29 cellular contexts compared by ENCODE assay signal in the genomic region with DNA sequence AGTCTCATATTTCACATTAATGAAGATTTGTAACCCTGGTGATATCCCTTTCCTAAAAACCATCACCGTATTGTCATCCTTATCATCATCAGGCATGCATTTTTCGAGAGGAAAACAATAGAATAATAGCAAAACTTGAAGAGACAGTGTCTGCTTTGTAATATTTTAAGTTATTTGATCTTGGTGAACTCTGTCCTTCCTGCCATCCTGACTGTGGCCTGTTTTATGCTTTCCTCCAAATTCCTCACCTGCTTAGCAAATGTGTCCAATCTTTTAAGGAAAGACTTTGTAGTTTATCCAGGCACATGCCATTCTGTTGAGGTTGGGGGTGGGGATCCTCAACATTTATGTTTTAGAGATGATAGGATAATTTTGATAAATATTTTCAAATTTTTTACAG.
"Had no signal": no experiment of that assay in that cellular context is flagged by ENCODE, and none has a peak within 500 bp of the region (broad histone marks: within the 10 kb centered on the region; RNA-seq: fewer than 3 reads in every experiment).

No MANE protein-coding gene starts in this region.

- DNase-seq: hypothalamus; immature natural killer cell; kidney; left colon; left lung; lower lobe of right lung; naive thymus-derived CD4-positive, alpha-beta T cell; pancreas; posterior cingulate gyrus; retina; stimulated activated CD4-positive, alpha-beta T cell treated with anti-CD3 and anti-CD28 coated beads, Interleukin-1b, Interleukin-23, amount 100 ng/mL, for 48 hours; stimulated activated CD4-positive, alpha-beta T cell treated with anti-CD3 and anti-CD28 coated beads, Interleukin-2, amount 100 ng/mL, for 48 hours; stimulated activated CD4-positive, alpha-beta T cell treated with anti-CD3 and anti-CD28 coated beads, Interleukin-4, amount 100 ng/mL, for 4 hours; stimulated activated CD8-positive, alpha-beta memory T cell treated with anti-CD3 and anti-CD28 coated beads, Interleukin-4, amount 100 ng/mL, for 48 hours; stimulated activated naive CD4-positive, alpha-beta T cell treated with Interleukin-2 at 50 U/mL for 16 hours; stomach; testis; thyroid gland; transverse colon; upper lobe of left lung had no signal

- H3K27me3 ChIP-seq: left lung, pancreas, stomach, testis, thyroid gland, transverse colon, upper lobe of left lung, vagina had no signal

- H3K36me3 ChIP-seq: left lung, lower lobe of right lung, pancreas, prostate gland, stomach, thyroid gland, transverse colon, upper lobe of left lung, vagina had no signal

- FAIRE-seq: islet of Langerhans, kidney, pancreas had no signal

- H3K27me3 Mint-ChIP-seq: naive thymus-derived CD4-positive, alpha-beta T cell; natural killer cell treated with Interleukin-12 subunit alpha and Interleukin-12 subunit beta and Interleukin-15 and Interleukin-18, amount 100 ng/mL, for 72 hours; stimulated activated memory B cell treated with anti-CD40 and anti-IgM and Interleukin-4, amounts not matched to agents 10 μg/mL and 1 μg/mL and 100 μg/mL, for 72 hours had no signal

- H3K27ac ChIP-seq: left lung, lower lobe of right lung, pancreas, prostate gland, stomach, testis, thyroid gland, transverse colon, upper lobe of left lung, vagina had no signal

- H3K36me3 Mint-ChIP-seq: immature natural killer cell; mesothelial cell of epicardium; naive thymus-derived CD4-positive, alpha-beta T cell; natural killer cell treated with Interleukin-12 subunit alpha and Interleukin-12 subunit beta and Interleukin-15 and Interleukin-18, amount 100 ng/mL, for 72 hours; stimulated activated memory B cell treated with anti-CD40 and anti-IgM and Interleukin-4, amounts not matched to agents 10 μg/mL and 1 μg/mL and 100 μg/mL, for 72 hours had no signal

- H3K4me2 ChIP-seq: smooth muscle cell had no signal

- H3K27ac Mint-ChIP-seq: mesothelial cell of epicardium; naive thymus-derived CD4-positive, alpha-beta T cell; natural killer cell treated with Interleukin-12 subunit alpha and Interleukin-12 subunit beta and Interleukin-15 and Interleukin-18, amount 100 ng/mL, for 72 hours; stimulated activated memory B cell treated with anti-CD40 and anti-IgM and Interleukin-4, amounts not matched to agents 10 μg/mL and 1 μg/mL and 100 μg/mL, for 72 hours had no signal

- H3K4me3 Mint-ChIP-seq: immature natural killer cell; mesothelial cell of epicardium; naive thymus-derived CD4-positive, alpha-beta T cell; natural killer cell treated with Interleukin-12 subunit alpha and Interleukin-12 subunit beta and Interleukin-15 and Interleukin-18, amount 100 ng/mL, for 72 hours; stimulated activated memory B cell treated with anti-CD40 and anti-IgM and Interleukin-4, amounts not matched to agents 10 μg/mL and 1 μg/mL and 100 μg/mL, for 72 hours had no signal

- H3K4me3 ChIP-seq: left lung, lower lobe of right lung, pancreas, prostate gland, smooth muscle cell, stomach, testis, thyroid gland, transverse colon, upper lobe of left lung, vagina had no signal

- ATAC-seq: left colon; left lung; lower lobe of right lung; naive thymus-derived CD4-positive, alpha-beta T cell; natural killer cell treated with Interleukin-12 subunit alpha and Interleukin-12 subunit beta and Interleukin-15 and Interleukin-18, amount 100 ng/mL, for 72 hours; pancreas; right cardiac atrium; sciatic nerve; stimulated activated memory B cell treated with anti-CD40 and anti-IgM and Interleukin-4, amounts not matched to agents 10 μg/mL and 1 μg/mL and 100 μg/mL, for 72 hours had no signal

- H3K4me1 ChIP-seq: left lung, lower lobe of right lung, pancreas, prostate gland, stomach, testis, thyroid gland, transverse colon, upper lobe of left lung, vagina had no signal

- H3K4me1 Mint-ChIP-seq: immature natural killer cell; naive thymus-derived CD4-positive, alpha-beta T cell; stimulated activated memory B cell treated with anti-CD40 and anti-IgM and Interleukin-4, amounts not matched to agents 10 μg/mL and 1 μg/mL and 100 μg/mL, for 72 hours had no signal

- H3K9me3 ChIP-seq: left lung, lower lobe of right lung, pancreas, prostate gland, stomach, testis, thyroid gland, transverse colon, upper lobe of left lung, vagina had no signal
